In the genomic region with DNA sequence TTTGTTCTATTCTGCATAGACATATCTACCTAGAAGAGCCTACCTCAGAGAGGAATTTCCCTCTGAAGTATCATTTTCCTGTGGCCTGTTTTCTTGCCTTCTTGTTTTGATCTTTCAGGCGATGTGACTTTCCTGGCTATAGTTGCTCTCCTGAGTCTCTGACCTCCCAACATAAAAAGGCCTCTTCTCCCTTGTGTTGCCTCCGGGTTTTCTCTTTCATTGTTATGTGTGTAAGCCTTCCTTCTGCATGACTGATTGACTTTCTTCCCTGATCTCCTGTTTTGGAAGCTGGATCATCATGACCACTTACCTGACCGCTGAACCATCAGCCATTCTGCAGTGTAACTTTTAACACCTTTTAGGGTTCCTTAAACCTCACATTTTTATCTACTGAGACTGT, we compare ENCODE assay signal across 26 cellular contexts.
"Had no signal": no experiment of that assay in that cellular context is flagged by ENCODE, and none has a peak within 500 bp of the region (broad histone marks: within the 10 kb centered on the region; RNA-seq: fewer than 3 reads in every experiment).

No MANE protein-coding gene starts in this region.

- H3K27me3 Mint-ChIP-seq: naive B cell; progenitor cell of endocrine pancreas; stimulated activated memory B cell treated with anti-CD40 and anti-IgM and Interleukin-4, amounts not matched to agents 10 μg/mL and 1 μg/mL and 100 μg/mL, for 72 hours; stimulated activated naive CD8-positive, alpha-beta T cell treated with anti-CD3 and anti-CD28 coated beads, Interleukin-15, amount 100 ng/mL, for 72 hours; type B pancreatic cell had no signal

- DNase-seq: hippocampal formation; islet precursor cell; left ventricle myocardium inferior; mesendoderm; naive B cell; natural killer cell; occipital lobe; ovary; right lobe of liver; stimulated activated CD4-positive, alpha-beta T cell treated with anti-CD3 and anti-CD28 coated beads, Interleukin-1b, Interleukin-23, amount 100 ng/mL, for 48 hours; stimulated activated CD4-positive, alpha-beta T cell treated with anti-CD3 and anti-CD28 coated beads, Interleukin-2, amount 100 ng/mL, for 48 hours; stimulated activated CD4-positive, alpha-beta T cell treated with anti-CD3 and anti-CD28 coated beads, Interleukin-4, amount 100 ng/mL, for 4 hours; stimulated activated CD8-positive, alpha-beta memory T cell treated with anti-CD3 and anti-CD28 coated beads, Interleukin-4, amount 100 ng/mL, for 48 hours; stimulated activated naive CD4-positive, alpha-beta T cell treated with Interleukin-2 at 50 U/mL for 16 hours; stimulated activated naive CD8-positive, alpha-beta T cell treated with anti-CD3 and anti-CD28 coated beads, Interleukin-15, amount 100 ng/mL, for 72 hours; substantia nigra; uterus had no signal

- H3K4me3 Mint-ChIP-seq: mesothelial cell of epicardium; naive B cell; natural killer cell; stimulated activated memory B cell treated with anti-CD40 and anti-IgM and Interleukin-4, amounts not matched to agents 10 μg/mL and 1 μg/mL and 100 μg/mL, for 72 hours; stimulated activated naive CD8-positive, alpha-beta T cell treated with anti-CD3 and anti-CD28 coated beads, Interleukin-15, amount 100 ng/mL, for 72 hours; type B pancreatic cell had no signal

- H3K36me3 ChIP-seq: left ventricle myocardium inferior, neutrophil, ovary, right atrium auricular region, right lobe of liver, tibial nerve, uterus had no signal

- ATAC-seq: natural killer cell; right lobe of liver; stimulated activated memory B cell treated with anti-CD40 and anti-IgM and Interleukin-4, amounts not matched to agents 10 μg/mL and 1 μg/mL and 100 μg/mL, for 72 hours; stimulated activated naive CD8-positive, alpha-beta T cell treated with anti-CD3 and anti-CD28 coated beads, Interleukin-15, amount 100 ng/mL, for 72 hours had no signal

- H3K36me3 Mint-ChIP-seq: mesothelial cell of epicardium; naive B cell; natural killer cell; stimulated activated memory B cell treated with anti-CD40 and anti-IgM and Interleukin-4, amounts not matched to agents 10 μg/mL and 1 μg/mL and 100 μg/mL, for 72 hours; type B pancreatic cell had no signal

- H3K27me3 ChIP-seq: neutrophil, ovary, right atrium auricular region, right lobe of liver, tibial nerve, uterus had no signal

- H3K4me1 Mint-ChIP-seq: mesothelial cell of epicardium; natural killer cell; stimulated activated memory B cell treated with anti-CD40 and anti-IgM and Interleukin-4, amounts not matched to agents 10 μg/mL and 1 μg/mL and 100 μg/mL, for 72 hours; stimulated activated naive CD8-positive, alpha-beta T cell treated with anti-CD3 and anti-CD28 coated beads, Interleukin-15, amount 100 ng/mL, for 72 hours had no signal

- H3K4me1 ChIP-seq: left ventricle myocardium inferior, right atrium auricular region, right lobe of liver, tibial nerve, uterus had no signal

- H3K9me3 ChIP-seq: ovary, right lobe of liver, uterus had no signal

- H3K4me3 ChIP-seq: left ventricle myocardium inferior, lung, ovary, right atrium auricular region, right lobe of liver, smooth muscle cell, tibial nerve, uterus had no signal

- H3K27ac ChIP-seq: left ventricle myocardium inferior, neutrophil, ovary, right atrium auricular region, right lobe of liver, tibial nerve, uterus had no signal

- H3K27ac Mint-ChIP-seq: mesothelial cell of epicardium; naive B cell; natural killer cell; progenitor cell of endocrine pancreas; stimulated activated memory B cell treated with anti-CD40 and anti-IgM and Interleukin-4, amounts not matched to agents 10 μg/mL and 1 μg/mL and 100 μg/mL, for 72 hours; stimulated activated naive CD8-positive, alpha-beta T cell treated with anti-CD3 and anti-CD28 coated beads, Interleukin-15, amount 100 ng/mL, for 72 hours; type B pancreatic cell had no signal
